8 cellular contexts compared by ENCODE assay signal in genomic region chr2:26577442-26578433, GRCh38.
DNase-seq lines count a peak whose midpoint lies in the region; ATAC-seq and TF ChIP-seq lines count a peak whose summit lies in the region.

No MANE protein-coding gene starts in this region.

- no peak overlapping the region for H4K91ac ChIP-seq in neuronal stem cell (ENCODE audit: low read depth, low read length, poor library complexity)

- H3K36me3 ChIP-seq in PC-3 (ENCODE audit: low read depth, low read length), result no peaks in the 10 kb centered on the region
- H3K36me3 ChIP-seq in neuronal stem cell (replicated peaks in 1 of 2; ENCODE audit: control insufficient read depth in 2 of 2, insufficient read depth in 2 of 2, low read length in 2 of 2), result no peaks in the 10 kb centered on the region
- H3K36me3 ChIP-seq in suprapubic skin, result no peaks in the 10 kb centered on the region

- H3K27ac Mint-ChIP-seq in activated T-cell treated with anti-CD3 and anti-CD28 coated beads, Interleukin-2, amount 50 U/mL, for 24 hours, result no peak overlapping the region

- ATAC-seq in PC-3, result peak; percentile 89
- ATAC-seq in HG02970 (IDR thresholded peaks at IDR 0.05; ENCODE audit: low FRiP score, unreplicated experiment), result no peak

- H2BK12ac ChIP-seq in neuronal stem cell (ENCODE audit: low read length), result peak overlapping the region; percentile 19

- H3K9me3 ChIP-seq in PC-3 (ENCODE audit: low read length) (no peaks in the 10 kb centered on the region), neuronal stem cell (replicated peaks in 1 of 2; ENCODE audit: control insufficient read depth in 2 of 2, insufficient read depth in 1 of 2, low read depth in 1 of 2, low read length in 2 of 2) (no peaks in the 10 kb centered on the region), suprapubic skin (no peaks in the 10 kb centered on the region)

- TF ChIP-seq POLR2A in suprapubic skin (IDR thresholded peaks at IDR 0.05), result no peak

- TF ChIP-seq CTCF in PC-3 (conservative IDR thresholded peaks at IDR 0.05; ENCODE audit: low read depth, low read length) (peak; percentile 95), fibroblast of pulmonary artery (IDR thresholded peaks at IDR 0.05; ENCODE audit: low read length, missing control alignments) (peak; percentile 97), suprapubic skin (IDR thresholded peaks at IDR 0.05) (peak; percentile 83 to 98)

- no peaks in the 10 kb centered on the region for H3F3A ChIP-seq in PC-3 (ENCODE audit: low read length, unreplicated experiment)

- H3K4me3 ChIP-seq in PC-3 (ENCODE audit: low read length) (no peak overlapping the region), fibroblast of pulmonary artery (replicated peaks; ENCODE audit: low read depth, low read length) (no peak overlapping the region), neuronal stem cell (ENCODE audit: low read length in 2 of 2) (no peak overlapping the region), suprapubic skin (no peak overlapping the region)

- H2BK15ac ChIP-seq in neuronal stem cell (ENCODE audit: low read length), result no peak overlapping the region

- H3K4me2 ChIP-seq in PC-3 (ENCODE audit: low read length) (peak overlapping the region; percentile 27; the same call in 1 of the 2 replicates), neuronal stem cell (ENCODE audit: insufficient read depth, low read length, poor library complexity, severe bottlenecking) (no peak overlapping the region)

- H3K9me3 Mint-ChIP-seq in activated T-cell treated with anti-CD3 and anti-CD28 coated beads, Interleukin-2, amount 50 U/mL, for 24 hours, result no peaks in the 10 kb centered on the region

- BruUV-seq in PC-3 (replicated peaks; lab: Mats Ljungman, UMichigan), result no TSS peak

- no peaks in the 10 kb centered on the region for H4K20me1 ChIP-seq in PC-3 (ENCODE audit: low read length)

- peaks cover 52% of the 10 kb centered on the region for H3K27me3 ChIP-seq in PC-3 (ENCODE audit: low read length)
- peaks cover 0 to 34% (median 2%) of the 10 kb centered on the region in 3 experiments for H3K27me3 ChIP-seq in neuronal stem cell (ENCODE audit: control insufficient read depth in 3 of 3, insufficient read depth in 3 of 3, low read depth in 1 of 3, low read length in 3 of 3)
- peaks cover 42% of the 10 kb centered on the region for H3K27me3 ChIP-seq in suprapubic skin

- H3K23ac ChIP-seq in neuronal stem cell (ENCODE audit: low read depth, low read length, poor library complexity), result no peak overlapping the region

- no CpG with 5 or more reads among the region's 27 CpGs for WGBS in neuronal stem cell (ENCODE audit: extremely low coverage in 2 of 2, insufficient read length in 2 of 2, insufficient replicate concordance in 1 of 2), 2 donors
- WGBS in suprapubic skin, result 63% methylated on average over 15 of the region's 27 CpGs

- H4K8ac ChIP-seq in neuronal stem cell (ENCODE audit: low read depth, low read length), result no peak overlapping the region

- H2BK5ac ChIP-seq in neuronal stem cell (ENCODE audit: low read length), result no peak overlapping the region

- CTCF ChIA-PET in PC-3 (lab: Charles Lee), result interaction anchor here (0.6 to 1.1 kb wide), 3 partner anchors 57 to 336 kb away, joined by 3 to 7 read pairs (median 6); no protein-coding TSS in a partner anchor

- H3K18ac ChIP-seq in neuronal stem cell (ENCODE audit: low read length), result peak overlapping the region; percentile 9

- peaks cover 2% of the 10 kb centered on the region for H3K4me1 Mint-ChIP-seq in activated T-cell treated with anti-CD3 and anti-CD28 coated beads, Interleukin-2, amount 50 U/mL, for 24 hours (ENCODE audit: low read depth)

- H3K27me3 Mint-ChIP-seq in activated T-cell treated with anti-CD3 and anti-CD28 coated beads, Interleukin-2, amount 50 U/mL, for 24 hours, result peaks cover 23% of the 10 kb centered on the region

- POLR2A ChIA-PET in PC-3 (lab: Charles Lee; ENCODE audit: unreplicated experiment), result interaction anchor here (0.6 kb wide), 1 partner anchor 69 kb away, joined by 3 read pairs; no protein-coding TSS in a partner anchor

- no peak for TF ChIP-seq EP300 in suprapubic skin (IDR thresholded peaks at IDR 0.05)

- intact Hi-C loops in PC-3 (cut with micrococcal nuclease), result loop anchor here (1.0 kb wide), 1 partner anchor 56 kb away; no protein-coding TSS in a partner anchor

- H3K27ac ChIP-seq in PC-3 (ENCODE audit: low read length) (no peak overlapping the region), neuronal stem cell (replicated peaks; ENCODE audit: low read length) (no peak overlapping the region), suprapubic skin (no peak overlapping the region)

- no peak overlapping the region for H3K4ac ChIP-seq in neuronal stem cell (ENCODE audit: low read length)

- no peaks in the 10 kb centered on the region for H3K79me2 ChIP-seq in PC-3 (ENCODE audit: low read length)

- no peak overlapping the region for H3K9ac ChIP-seq in PC-3 (ENCODE audit: low read length)
- no peak overlapping the region for H3K9ac ChIP-seq in neuronal stem cell (ENCODE audit: low read depth, low read length, poor library complexity)

- no peak overlapping the region for H3K4me3 Mint-ChIP-seq in activated T-cell treated with anti-CD3 and anti-CD28 coated beads, Interleukin-2, amount 50 U/mL, for 24 hours

- H3K9me2 ChIP-seq in PC-3 (replicated peaks; ENCODE audit: low read length), result no peaks in the 10 kb centered on the region

- no peak overlapping the region for H2BK120ac ChIP-seq in neuronal stem cell (ENCODE audit: low read depth, low read length)

- no peak overlapping the region for H3K14ac ChIP-seq in neuronal stem cell (ENCODE audit: low read length)

- no peaks in the 10 kb centered on the region for H3K79me1 ChIP-seq in neuronal stem cell (ENCODE audit: low read depth, low read length)

- no peaks in the 10 kb centered on the region for H3K36me3 Mint-ChIP-seq in activated T-cell treated with anti-CD3 and anti-CD28 coated beads, Interleukin-2, amount 50 U/mL, for 24 hours (ENCODE audit: low read depth)

- peak overlapping the region; percentile 54; the same call in 1 of the 2 replicates for H2AFZ ChIP-seq in PC-3 (ENCODE audit: low read length)
- H2AFZ ChIP-seq in neuronal stem cell (ENCODE audit: low read length), result peak overlapping the region; percentile 72

- H3K4me1 ChIP-seq in PC-3 (ENCODE audit: insufficient read depth, low read length) (no peaks in the 10 kb centered on the region; the same call in 1 of the 2 replicates), neuronal stem cell (ENCODE audit: control insufficient read depth in 2 of 2, insufficient read depth in 1 of 2, low read depth in 1 of 2, low read length in 2 of 2) (peaks cover 2 to 6% of the 10 kb centered on the region in 2 donors), suprapubic skin (peaks cover 10% of the 10 kb centered on the region)

- DNase-seq in DMS 273 (lab: John Stamatoyannopoulos, UW; ENCODE audit: unreplicated experiment), result peak; percentile 90
- peak; percentile 87 for DNase-seq in HuH-7 (ENCODE audit: low spot score)
- peak; percentile 82 for DNase-seq in PC-3
- DNase-seq in activated T-cell treated with anti-CD3 and anti-CD28 coated beads, Interleukin-2, amount 50 U/mL, for 24 hours, result peak; percentile 78
- DNase-seq in fibroblast of pulmonary artery (ENCODE audit: low read depth), result peak; percentile 66
- DNase-seq in neuronal stem cell (ENCODE audit: low spot score), result peak; percentile 69
- peak in 1 of 2 donors; percentile 79 for DNase-seq in suprapubic skin (ENCODE audit: low spot score in 2 of 2)

- H2AK5ac ChIP-seq in neuronal stem cell (ENCODE audit: low read depth, low read length), result peak overlapping the region; percentile 36
